1 cellular context compared by ENCODE assay signal in genomic region chr12:3236345-3237153, GRCh38.
TF ChIP-seq lines count a peak whose summit lies in the region.

No MANE protein-coding gene starts in this region.

TF ChIP-seq in GM12878, 131 proteins besides CTCF, POLR2A, EP300 and RAD21 (continued from another document):
- TF ChIP-seq, protein P1, sequence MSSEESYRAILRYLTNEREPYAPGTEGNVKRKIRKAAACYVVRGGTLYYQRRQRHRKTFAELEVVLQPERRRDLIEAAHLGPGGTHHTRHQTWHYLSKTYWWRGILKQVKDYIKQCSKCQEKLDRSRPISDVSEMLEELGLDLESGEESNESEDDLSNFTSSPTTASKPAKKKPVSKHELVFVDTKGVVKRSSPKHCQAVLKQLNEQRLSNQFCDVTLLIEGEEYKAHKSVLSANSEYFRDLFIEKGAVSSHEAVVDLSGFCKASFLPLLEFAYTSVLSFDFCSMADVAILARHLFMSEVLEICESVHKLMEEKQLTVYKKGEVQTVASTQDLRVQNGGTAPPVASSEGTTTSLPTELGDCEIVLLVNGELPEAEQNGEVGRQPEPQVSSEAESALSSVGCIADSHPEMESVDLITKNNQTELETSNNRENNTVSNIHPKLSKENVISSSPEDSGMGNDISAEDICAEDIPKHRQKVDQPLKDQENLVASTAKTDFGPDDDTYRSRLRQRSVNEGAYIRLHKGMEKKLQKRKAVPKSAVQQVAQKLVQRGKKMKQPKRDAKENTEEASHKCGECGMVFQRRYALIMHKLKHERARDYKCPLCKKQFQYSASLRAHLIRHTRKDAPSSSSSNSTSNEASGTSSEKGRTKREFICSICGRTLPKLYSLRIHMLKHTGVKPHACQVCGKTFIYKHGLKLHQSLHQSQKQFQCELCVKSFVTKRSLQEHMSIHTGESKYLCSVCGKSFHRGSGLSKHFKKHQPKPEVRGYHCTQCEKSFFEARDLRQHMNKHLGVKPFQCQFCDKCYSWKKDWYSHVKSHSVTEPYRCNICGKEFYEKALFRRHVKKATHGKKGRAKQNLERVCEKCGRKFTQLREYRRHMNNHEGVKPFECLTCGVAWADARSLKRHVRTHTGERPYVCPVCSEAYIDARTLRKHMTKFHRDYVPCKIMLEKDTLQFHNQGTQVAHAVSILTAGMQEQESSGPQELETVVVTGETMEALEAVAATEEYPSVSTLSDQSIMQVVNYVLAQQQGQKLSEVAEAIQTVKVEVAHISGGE (CRISPR knock-in tag; IDR thresholded peaks at IDR 0.05): no peak
- TF ChIP-seq IKZF2 (IDR thresholded peaks at IDR 0.05) (no peak), SMAD1 (IDR thresholded peaks at IDR 0.05; ENCODE audit: low read depth, partially characterized antibody) (no peak), ZBED1 (IDR thresholded peaks at IDR 0.05; ENCODE audit: borderline replicate concordance) (no peak), NFIC (IDR thresholded peaks at IDR 0.05; ENCODE audit: low read depth, low read length) (no peak)
